In genomic region chr1:156153362-156153761, GRCh38 we compare ENCODE assay signal across 9 cellular contexts. TPM values are rescaled to one million over a fixed set of nuclear protein-coding genes. Genes with fewer than 3 reads are reported as not detected.
A peak's percentile ranks its signal among the peaks of the same experiment; 100 is the strongest.
DNase-seq lines count a peak whose midpoint lies in the region; ATAC-seq and TF ChIP-seq lines count a peak whose summit lies in the region.
"Had no signal": no experiment of that assay in that cellular context is flagged by ENCODE, and none has a peak within 500 bp of the region (broad histone marks: within the 10 kb centered on the region; RNA-seq: fewer than 3 reads in every experiment).

Gene SEMA4A, plus strand, starts transcription at chr1:156153585. Its CDS starts 994 bp downstream, at chr1:156154579.

- peaks cover 0 to 21% (median 0%) of the 10 kb centered on the region in 4 donors for H3K27me3 ChIP-seq in esophagus squamous epithelium
- H3K27me3 ChIP-seq in trophoblast cell (ENCODE audit: insufficient read depth, low read length): no peaks in the 10 kb centered on the region

- H4K91ac ChIP-seq in trophoblast cell (ENCODE audit: low read depth, low read length): no peak within 1 kb of the TSS

- no peaks in the 10 kb centered on the region for H4K20me1 ChIP-seq in OCI-LY7 (ENCODE audit: insufficient read depth, low read length)

- no peak within 1 kb of the TSS for H4K8ac ChIP-seq in trophoblast cell (ENCODE audit: low read depth, low read length)

- intact Hi-C loops in OCI-LY7 (cut with micrococcal nuclease; ENCODE audit: unreplicated experiment): loop anchor here (5.0 kb wide), 2 partner anchors 184 to 339 kb away; partner anchors contain the start of genes CCT3 and TSACC
- intact Hi-C loops in esophagus squamous epithelium (cut with DNase I): no loop called here

- H3K9me2 ChIP-seq in OCI-LY7 (ENCODE audit: insufficient read depth, low read length): no peaks in the 10 kb centered on the region

- DNase-seq in GM12865 (ENCODE audit: low read depth) (no peak), OCI-LY7 (ENCODE audit: low spot score) (no peak), esophagus squamous epithelium (lab: John Stamatoyannopoulos, UW) (no peak), trophoblast cell (peak; percentile 61 to 85), retina (no peak), germinal center (ENCODE audit: low spot score) (no peak)

- H3K27ac ChIP-seq in OCI-LY7 (ENCODE audit: low read depth, low read length, poor library complexity, severe bottlenecking): peak within 1 kb of the TSS; percentile 95
- peak within 1 kb of the TSS; percentile 61 to 90 (median 83) for H3K27ac ChIP-seq in esophagus squamous epithelium
- no peak within 1 kb of the TSS for H3K27ac ChIP-seq in trophoblast cell (ENCODE audit: low read depth, low read length)

- H3K18ac ChIP-seq in trophoblast cell (ENCODE audit: low read length): no peak within 1 kb of the TSS

- ATAC-seq in HG03108 (IDR thresholded peaks at IDR 0.05; ENCODE audit: unreplicated experiment) (no peak), HG02623 (IDR thresholded peaks at IDR 0.05; ENCODE audit: unreplicated experiment) (no peak)

- H3K4me3 ChIP-seq in GM12865 (ENCODE audit: low read depth, low read length) (peak within 1 kb of the TSS; percentile 84), OCI-LY7 (ENCODE audit: low read depth, low read length, poor library complexity, severe bottlenecking) (peak within 1 kb of the TSS; percentile 78), esophagus squamous epithelium (peak within 1 kb of the TSS; percentile 26 to 59 (median 46)), trophoblast cell (ENCODE audit: low read depth, low read length) (no peak within 1 kb of the TSS)

- no peak for TF ChIP-seq CTCF in GM12865 (IDR thresholded peaks at IDR 0.05; ENCODE audit: insufficient read depth, low read depth, low read length, missing control alignments)
- TF ChIP-seq CTCF in OCI-LY7 (conservative IDR thresholded peaks at IDR 0.05; ENCODE audit: low read length): no peak
- no peak for TF ChIP-seq CTCF in esophagus squamous epithelium (IDR thresholded peaks at IDR 0.05)

- H3K23ac ChIP-seq in trophoblast cell (ENCODE audit: low read length): no peak within 1 kb of the TSS

- H3K9me3 ChIP-seq in OCI-LY7 (ENCODE audit: low read length): no peaks in the 10 kb centered on the region
- no peaks in the 10 kb centered on the region for H3K9me3 ChIP-seq in esophagus squamous epithelium
- no peaks in the 10 kb centered on the region for H3K9me3 ChIP-seq in trophoblast cell (ENCODE audit: insufficient read depth, low read depth, low read length)

- H2AK5ac ChIP-seq in trophoblast cell (ENCODE audit: low read length): peak within 1 kb of the TSS; percentile 33

- WGBS in esophagus squamous epithelium, 2 donors: 31 to 59% methylated on average over 5 to 8 of the region's 10 CpGs
- WGBS in trophoblast cell (ENCODE audit: extremely low coverage, insufficient coverage, insufficient read length): no CpG with 5 or more reads among the region's 10 CpGs

- no peak within 1 kb of the TSS for H2BK12ac ChIP-seq in trophoblast cell (ENCODE audit: low read length)

- POLR2A ChIA-PET in OCI-LY7 (lab: Charles Lee): interaction anchor here (1.0 kb wide), 1 partner anchor 60 kb away, joined by 3 read pairs; the partner anchor contains the start of gene PMF1

- H2BK5ac ChIP-seq in trophoblast cell (ENCODE audit: low read depth, low read length, poor library complexity): no peak within 1 kb of the TSS

- BruUV-seq in OCI-LY7 (replicated peaks; lab: Mats Ljungman, UMichigan): no TSS peak

- H2AFZ ChIP-seq in OCI-LY7 (ENCODE audit: low read length) (peak within 1 kb of the TSS; percentile 5; the same call in 1 of the 2 replicates), trophoblast cell (ENCODE audit: insufficient read depth, low read length, poor library complexity) (peak within 1 kb of the TSS; percentile 52)

- H2BK120ac ChIP-seq in trophoblast cell (ENCODE audit: insufficient read depth, low read length, poor library complexity): no peak within 1 kb of the TSS

- H3K14ac ChIP-seq in trophoblast cell (ENCODE audit: low read length): no peak within 1 kb of the TSS

- H3K4me1 ChIP-seq in OCI-LY7 (ENCODE audit: insufficient read depth, low read length, poor library complexity, severe bottlenecking) (peaks cover 77% of the 10 kb centered on the region), esophagus squamous epithelium (peaks cover 16 to 63% (median 22%) of the 10 kb centered on the region in 3 donors), trophoblast cell (ENCODE audit: control insufficient read depth in 1 of 2, insufficient read depth in 2 of 2, low read length in 2 of 2) (peaks cover 7 to 11% of the 10 kb centered on the region in 2 experiments)

- TF ChIP-seq POLR2A in esophagus squamous epithelium (IDR thresholded peaks at IDR 0.05): no peak

- no peak within 1 kb of the TSS for H3K4ac ChIP-seq in trophoblast cell (ENCODE audit: low read depth, low read length)

- peaks cover 3% of the 10 kb centered on the region for H3K79me1 ChIP-seq in trophoblast cell (ENCODE audit: low read length)

- H3K36me3 ChIP-seq in OCI-LY7 (ENCODE audit: insufficient read depth, low read length) (peaks cover 26% of the 10 kb centered on the region), esophagus squamous epithelium (peaks cover 0 to 22% (median 0%) of the 10 kb centered on the region in 3 donors), trophoblast cell (ENCODE audit: control insufficient read depth in 1 of 2, insufficient read depth in 2 of 2, low read length in 2 of 2) (no peaks in the 10 kb centered on the region)

- peak within 1 kb of the TSS; percentile 85 for H3K4me2 ChIP-seq in OCI-LY7 (ENCODE audit: low read length)
- H3K4me2 ChIP-seq in trophoblast cell (ENCODE audit: low read length): no peak within 1 kb of the TSS

- CTCF ChIA-PET in OCI-LY7 (lab: Charles Lee; ENCODE audit: unreplicated experiment): no interaction called here

- no peak within 1 kb of the TSS for H3K9ac ChIP-seq in trophoblast cell (ENCODE audit: low read length)

- peak within 1 kb of the TSS; percentile 40 for H4K12ac ChIP-seq in trophoblast cell (ENCODE audit: low read depth, low read length)

- H3K79me2 ChIP-seq in OCI-LY7 (ENCODE audit: insufficient read depth, low read depth, low read length) (peaks cover 68% of the 10 kb centered on the region), trophoblast cell (ENCODE audit: control insufficient read depth, insufficient read depth, low read length, poor library complexity) (no peaks in the 10 kb centered on the region)

RNA-seq across cellular contexts. Expression of gene SEMA4A, which starts in this region (rescaled TPM):
- 77.8 and 81.2 TPM in 2 replicates for total RNA-seq in OCI-LY7 (2014; rRNA removed; shearing (Covaris generic))
- total RNA-seq in OCI-LY7 (2022): 196 and 205 TPM in 2 replicates
- total RNA-seq in esophagus squamous epithelium: 10 to 100 TPM; 21.4 to 36.6 (median 23.1) TPM
- 0.47 and 0.83 TPM in 2 replicates for polyA plus RNA-seq in trophoblast cell (2013)
- total RNA-seq: HT1080 had no signal

Comparison
In these comparisons a context has a peak if more than half of its experiments do, and no peak if none do; other contexts are left out.
1. DNase-seq: peak in trophoblast cell (2 of 2); none in GM12865 (single experiment), OCI-LY7 (single experiment), esophagus squamous epithelium (single experiment), retina (single experiment) and germinal center (single experiment).